Comparison of ENCODE assay signal across 8 cellular contexts in the genomic region with DNA sequence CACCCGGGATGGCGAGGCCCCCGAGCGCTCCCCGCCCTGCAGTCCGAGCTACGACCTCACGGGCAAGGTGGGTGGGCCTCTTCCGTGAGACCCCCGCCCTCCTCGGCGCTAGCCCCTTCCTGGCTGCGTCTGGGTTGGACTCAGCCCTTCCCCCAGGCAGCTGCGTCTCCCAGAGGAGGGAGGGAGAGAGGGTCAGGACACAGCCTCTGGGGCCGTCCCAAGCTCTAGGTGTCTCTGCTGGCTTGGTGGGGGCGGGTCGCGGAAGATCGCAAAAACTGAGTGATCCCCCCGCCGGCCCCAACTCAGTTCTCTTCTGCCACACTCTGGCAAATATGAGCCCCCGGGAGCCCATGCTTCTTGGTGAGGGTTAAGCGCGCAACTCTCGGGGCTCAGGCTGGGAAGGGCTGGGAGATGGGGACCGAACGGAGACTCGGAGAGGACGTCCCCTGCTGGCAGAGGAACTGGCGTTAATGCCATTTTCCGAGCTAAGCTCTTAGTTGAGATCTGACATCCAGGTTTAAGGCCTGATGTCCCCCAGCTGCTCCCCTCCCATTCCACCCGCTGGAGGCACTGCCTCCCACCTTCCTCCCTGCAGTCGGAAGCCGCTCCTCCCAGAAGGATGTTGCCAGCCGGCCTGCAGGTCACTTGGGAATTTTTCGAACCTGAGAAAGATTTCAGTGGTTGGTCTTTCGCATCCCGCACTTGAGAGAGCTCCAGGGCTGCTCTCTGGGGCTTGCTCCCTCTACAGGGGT. TPM values are rescaled to one million over a fixed set of nuclear protein-coding genes. Genes with fewer than 3 reads are reported as not detected.
DNase-seq lines count a peak whose midpoint lies in the region; ATAC-seq and TF ChIP-seq lines count a peak whose summit lies in the region.

No MANE protein-coding gene starts in this region.

- no peaks in the 10 kb centered on the region for H3K27me3 ChIP-seq in WERI-Rb-1 (ENCODE audit: insufficient read depth, low read depth, severe bottlenecking)
- H3K27me3 ChIP-seq in neural progenitor cell: peaks cover 53% of the 10 kb centered on the region

- H3K27ac Mint-ChIP-seq in neural progenitor cell: no peak overlapping the region

- ATAC-seq in esophagus mucosa: peak; percentile 1
- no peak for ATAC-seq in GM21367 (IDR thresholded peaks at IDR 0.05; ENCODE audit: unreplicated experiment)

- H3F3A ChIP-seq in neural progenitor cell (ENCODE audit: low read depth): peaks cover 29% of the 10 kb centered on the region

- H3K79me2 ChIP-seq in neural progenitor cell (ENCODE audit: low read depth): no peaks in the 10 kb centered on the region

- no peaks in the 10 kb centered on the region for H4K20me1 ChIP-seq in neural progenitor cell (ENCODE audit: low read depth)

- peak overlapping the region; percentile 82 for H3K4me3 ChIP-seq in Jurkat, Clone E6-1 (ENCODE audit: low read length)
- H3K4me3 ChIP-seq in WERI-Rb-1 (ENCODE audit: low read depth, low read length) (peak overlapping the region; percentile 60), neural progenitor cell (peak overlapping the region; percentile 50)

- H2AFZ ChIP-seq in neural progenitor cell (replicated peaks): peak overlapping the region; percentile 76

- DNase-seq in DMS 273 (lab: John Stamatoyannopoulos, UW; ENCODE audit: unreplicated experiment) (peak; percentile 81), WERI-Rb-1 (peak; percentile 94), neural progenitor cell (ENCODE audit: low spot score) (peak; percentile 87), foreskin melanocyte (no peak), SW 1271 (lab: John Stamatoyannopoulos, UW) (no peak)
- DNase-seq in Jurkat, Clone E6-1 (ENCODE audit: low read depth, low spot score): no peak

- TF ChIP-seq CTCF in WERI-Rb-1 (IDR thresholded peaks at IDR 0.05; ENCODE audit: low read depth, low read length) (peak; percentile 97), neural progenitor cell (IDR thresholded peaks at IDR 0.05) (peak; percentile 66)

- H3K4me1 Mint-ChIP-seq in neural progenitor cell: peaks cover 9% of the 10 kb centered on the region

- peak overlapping the region; percentile 69 for H3K4me3 Mint-ChIP-seq in neural progenitor cell

- H3K9me3 Mint-ChIP-seq in neural progenitor cell: peaks cover 2% of the 10 kb centered on the region

- peak overlapping the region; percentile 70 for H3K4me2 ChIP-seq in neural progenitor cell

- peaks cover 7% of the 10 kb centered on the region for H3K4me1 ChIP-seq in neural progenitor cell

- H3K9ac ChIP-seq in neural progenitor cell: no peak overlapping the region

- H3K27ac ChIP-seq in WERI-Rb-1: peak overlapping the region; percentile 61
- H3K27ac ChIP-seq in neural progenitor cell: no peak overlapping the region

- H3K9me3 ChIP-seq in WERI-Rb-1 (ENCODE audit: severe bottlenecking) (no peaks in the 10 kb centered on the region), neural progenitor cell (ENCODE audit: low read depth) (no peaks in the 10 kb centered on the region)

- H3K27me3 Mint-ChIP-seq in neural progenitor cell (ENCODE audit: insufficient read depth, low read depth): peaks cover 43% of the 10 kb centered on the region

- H3K36me3 ChIP-seq in WERI-Rb-1: no peaks in the 10 kb centered on the region
- no peaks in the 10 kb centered on the region for H3K36me3 ChIP-seq in neural progenitor cell

- no peaks in the 10 kb centered on the region for H3K36me3 Mint-ChIP-seq in neural progenitor cell

RNA-seq across cellular contexts. Expression of gene RAB37, which starts 0.4 kb away (rescaled TPM):
- 59.9 TPM for polyA plus RNA-seq in Jurkat, Clone E6-1 (2012; ENCODE audit: insufficient read depth, insufficient read length)
- total RNA-seq in esophagus mucosa: 0.96 TPM
- total RNA-seq in neural progenitor cell (ENCODE audit: low replicate concordance): 1.5 and 4.3 TPM in 2 replicates

RNA-seq across cellular contexts. Expression of gene NHERF1, which starts 11.0 kb away (rescaled TPM):
- 147 TPM for polyA plus RNA-seq in Jurkat, Clone E6-1 (2012; ENCODE audit: insufficient read depth, insufficient read length)
- total RNA-seq in esophagus mucosa: 297 TPM
- total RNA-seq in neural progenitor cell (ENCODE audit: low replicate concordance): 27.1 and 63.8 TPM in 2 replicates

RNA-seq across cellular contexts. Expression of gene CD300LF, which starts 24.8 kb away (rescaled TPM):
- not detected for polyA plus RNA-seq in Jurkat, Clone E6-1 (2012; ENCODE audit: insufficient read depth, insufficient read length)
- total RNA-seq in esophagus mucosa: 0.40 TPM
- total RNA-seq in neural progenitor cell (ENCODE audit: low replicate concordance): not detected in 2 replicates

RNA-seq across cellular contexts. Expression of gene NAT9, which starts 38.7 kb away (rescaled TPM):
- polyA plus RNA-seq in Jurkat, Clone E6-1 (2012; ENCODE audit: insufficient read depth, insufficient read length): 47.5 TPM
- total RNA-seq in esophagus mucosa (14.6 TPM), neural progenitor cell (ENCODE audit: low replicate concordance) (68.9 and 75.3 TPM in 2 replicates)

Comparison
In these comparisons a context has a peak if more than half of its experiments do, and no peak if none do; other contexts are left out.
1. DNase-seq: peak in DMS 273 (single experiment), WERI-Rb-1 (single experiment) and neural progenitor cell (single experiment); none in Jurkat, Clone E6-1 (single experiment), foreskin melanocyte (single experiment) and SW 1271 (0 of 2).
2. Peak in every context shown above with its lines, with median percentiles within 50 percentile points of each other: H3K4me3 ChIP-seq.